In genomic region chr6:151959086-151959485, GRCh38 we compare ENCODE assay signal across 28 cellular contexts.
"Had no signal": no experiment of that assay in that cellular context is flagged by ENCODE, and none has a peak within 500 bp of the region (broad histone marks: within the 10 kb centered on the region; RNA-seq: fewer than 3 reads in every experiment).

No MANE protein-coding gene starts in this region.

- H3K36me3 Mint-ChIP-seq: activated CD8-positive, alpha-beta memory T cell treated with anti-CD3 and anti-CD28 coated beads, Interleukin-2, amount 10 ng/mL, durations not matched to agents 7 days and 5 days; activated naive CD4-positive, alpha-beta T cell treated with anti-CD3 and anti-CD28 coated beads, Interleukin-2, amount 50 U/mL, for 24 hours; activated naive CD8-positive, alpha-beta T cell treated with anti-CD3 and anti-CD28 coated beads, Interleukin-2, amount 10 ng/mL, durations not matched to agents 7 days and 5 days had no signal

- H3K4me3 Mint-ChIP-seq: activated B cell treated with CpG ODN at 0.5 μM for 24 hours; activated CD4-positive, alpha-beta memory T cell treated with anti-CD3 and anti-CD28 coated beads, Interleukin-2, amount 10 ng/mL, durations not matched to agents 7 days and 5 days; activated CD8-positive, alpha-beta memory T cell treated with anti-CD3 and anti-CD28 coated beads, Interleukin-2, amount 10 ng/mL, durations not matched to agents 7 days and 5 days; activated naive CD4-positive, alpha-beta T cell treated with anti-CD3 and anti-CD28 coated beads, Interleukin-2, amount 50 U/mL, for 24 hours; activated naive CD8-positive, alpha-beta T cell treated with anti-CD3 and anti-CD28 coated beads, Interleukin-2, amount 10 ng/mL, durations not matched to agents 7 days and 5 days; activated T-cell treated with anti-CD3 and anti-CD28 coated beads, Interleukin-2, amount 50 U/mL, for 72 hours; activated T-helper 17 cell treated with anti-CD3 and anti-CD28 coated beads, Interleukin-2, amount 50 U/mL, for 72 hours had no signal

- H3K9me3 ChIP-seq: ascending aorta, Peyer's patch, SJCRH30 had no signal

- H3K9ac ChIP-seq: KMS-11 had no signal

- H3K4me1 Mint-ChIP-seq: activated B cell treated with CpG ODN at 0.5 μM for 24 hours had no signal

- H3K4me1 ChIP-seq: ascending aorta, Peyer's patch, SJCRH30 had no signal

- H3K4me3 ChIP-seq: ascending aorta, Peyer's patch, SJCRH30, SK-N-MC had no signal

- H3K4me2 ChIP-seq: KMS-11 had no signal

- H3K27me3 Mint-ChIP-seq: activated B cell treated with CpG ODN at 0.5 μM for 24 hours; activated naive CD4-positive, alpha-beta T cell treated with anti-CD3 and anti-CD28 coated beads, Interleukin-2, amount 50 U/mL, for 24 hours had no signal

- DNase-seq: activated B cell treated with CpG ODN at 0.5 μM for 24 hours; activated CD4-positive, alpha-beta memory T cell treated with anti-CD3 and anti-CD28 coated beads, Interleukin-2, amount 10 ng/mL, durations not matched to agents 7 days and 5 days; activated CD4-positive, alpha-beta T cell treated with anti-CD3 and anti-CD28 coated beads for 48 hours; activated CD4-positive, CD25-positive, alpha-beta regulatory T cell treated with anti-CD3 and anti-CD28 coated beads, Interleukin-2, amount 50 U/mL, for 72 hours; activated CD8-positive, alpha-beta memory T cell treated with anti-CD3 and anti-CD28 coated beads for 24 hours; activated CD8-positive, alpha-beta memory T cell treated with anti-CD3 and anti-CD28 coated beads, Interleukin-2, amount 10 ng/mL, durations not matched to agents 7 days and 5 days; activated effector memory CD4-positive, alpha-beta T cell treated with anti-CD3 and anti-CD28 coated beads, Interleukin-2, amount 50 U/mL, for 16 hours; activated naive CD4-positive, alpha-beta T cell; activated naive CD8-positive, alpha-beta T cell treated with anti-CD3 and anti-CD28 coated beads, Interleukin-2, amount 10 ng/mL, durations not matched to agents 7 days and 5 days; activated T-cell treated with anti-CD3 and anti-CD28 coated beads, Interleukin-2, amount 50 U/mL, for 1 hour; activated T-cell treated with anti-CD3 and anti-CD28 coated beads, Interleukin-2, amount 50 U/mL, for 72 hours; amygdala; MM.1S; NCI-H1092; NCI-H1436 treated with DMSO at 0.1 percent for 48 hours; NCI-H1694 treated with DMSO at 0.1 percent for 48 hours; NCI-H2029; NCI-H345; NCI-H524 treated with DMSO at 0.1 percent for 48 hours; Peyer's patch; SHP77; SJCRH30 had no signal

- H3K36me3 ChIP-seq: ascending aorta, Peyer's patch, SJCRH30 had no signal

- H3K27ac ChIP-seq: ascending aorta, KMS-11, Peyer's patch, SJCRH30, SK-N-MC, VCaP had no signal

- H3K27me3 ChIP-seq: ascending aorta, Peyer's patch, SJCRH30 had no signal

- H3K27ac Mint-ChIP-seq: activated B cell treated with CpG ODN at 0.5 μM for 24 hours; activated CD4-positive, alpha-beta memory T cell treated with anti-CD3 and anti-CD28 coated beads, Interleukin-2, amount 10 ng/mL, durations not matched to agents 7 days and 5 days; activated CD8-positive, alpha-beta memory T cell treated with anti-CD3 and anti-CD28 coated beads, Interleukin-2, amount 10 ng/mL, durations not matched to agents 7 days and 5 days; activated naive CD4-positive, alpha-beta T cell treated with anti-CD3 and anti-CD28 coated beads, Interleukin-2, amount 50 U/mL, for 24 hours; activated naive CD8-positive, alpha-beta T cell treated with anti-CD3 and anti-CD28 coated beads, Interleukin-2, amount 10 ng/mL, durations not matched to agents 7 days and 5 days; activated T-cell treated with anti-CD3 and anti-CD28 coated beads, Interleukin-2, amount 50 U/mL, for 72 hours; activated T-helper 17 cell treated with anti-CD3 and anti-CD28 coated beads, Interleukin-2, amount 50 U/mL, for 72 hours had no signal

- H3K9me3 Mint-ChIP-seq: activated B cell treated with CpG ODN at 0.5 μM for 24 hours had no signal

- ATAC-seq: activated CD8-positive, alpha-beta memory T cell treated with anti-CD3 and anti-CD28 coated beads, Interleukin-2, amount 10 ng/mL, durations not matched to agents 7 days and 5 days; activated T-helper 17 cell treated with anti-CD3 and anti-CD28 coated beads, Interleukin-2, amount 50 U/mL, for 72 hours had no signal
